ENCODE assay signal across 1 cellular context in the genomic region with DNA sequence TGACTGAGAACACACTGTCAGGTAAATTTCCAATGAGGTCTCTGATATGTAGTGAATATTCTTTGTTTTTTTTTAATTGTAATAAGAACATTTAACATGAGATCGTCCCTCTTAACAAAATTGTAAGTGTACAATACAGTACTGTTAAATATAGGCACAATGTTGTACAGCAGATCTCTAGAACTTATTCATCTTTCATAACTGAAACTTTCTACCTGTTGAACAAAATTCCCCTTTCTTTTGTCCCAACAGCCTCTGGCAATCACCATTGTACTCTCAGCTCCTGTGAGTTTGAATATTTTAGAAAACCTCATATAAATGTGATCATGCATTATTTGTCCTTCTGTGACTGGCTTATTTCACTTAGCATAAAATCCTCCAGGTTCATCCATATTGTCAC.
TF ChIP-seq lines count a peak whose summit lies in the region.

No MANE protein-coding gene starts in this region.

TF ChIP-seq in GM12878, 131 proteins besides CTCF, POLR2A, EP300 and RAD21 (continued from another document):
- TF ChIP-seq, protein P1, sequence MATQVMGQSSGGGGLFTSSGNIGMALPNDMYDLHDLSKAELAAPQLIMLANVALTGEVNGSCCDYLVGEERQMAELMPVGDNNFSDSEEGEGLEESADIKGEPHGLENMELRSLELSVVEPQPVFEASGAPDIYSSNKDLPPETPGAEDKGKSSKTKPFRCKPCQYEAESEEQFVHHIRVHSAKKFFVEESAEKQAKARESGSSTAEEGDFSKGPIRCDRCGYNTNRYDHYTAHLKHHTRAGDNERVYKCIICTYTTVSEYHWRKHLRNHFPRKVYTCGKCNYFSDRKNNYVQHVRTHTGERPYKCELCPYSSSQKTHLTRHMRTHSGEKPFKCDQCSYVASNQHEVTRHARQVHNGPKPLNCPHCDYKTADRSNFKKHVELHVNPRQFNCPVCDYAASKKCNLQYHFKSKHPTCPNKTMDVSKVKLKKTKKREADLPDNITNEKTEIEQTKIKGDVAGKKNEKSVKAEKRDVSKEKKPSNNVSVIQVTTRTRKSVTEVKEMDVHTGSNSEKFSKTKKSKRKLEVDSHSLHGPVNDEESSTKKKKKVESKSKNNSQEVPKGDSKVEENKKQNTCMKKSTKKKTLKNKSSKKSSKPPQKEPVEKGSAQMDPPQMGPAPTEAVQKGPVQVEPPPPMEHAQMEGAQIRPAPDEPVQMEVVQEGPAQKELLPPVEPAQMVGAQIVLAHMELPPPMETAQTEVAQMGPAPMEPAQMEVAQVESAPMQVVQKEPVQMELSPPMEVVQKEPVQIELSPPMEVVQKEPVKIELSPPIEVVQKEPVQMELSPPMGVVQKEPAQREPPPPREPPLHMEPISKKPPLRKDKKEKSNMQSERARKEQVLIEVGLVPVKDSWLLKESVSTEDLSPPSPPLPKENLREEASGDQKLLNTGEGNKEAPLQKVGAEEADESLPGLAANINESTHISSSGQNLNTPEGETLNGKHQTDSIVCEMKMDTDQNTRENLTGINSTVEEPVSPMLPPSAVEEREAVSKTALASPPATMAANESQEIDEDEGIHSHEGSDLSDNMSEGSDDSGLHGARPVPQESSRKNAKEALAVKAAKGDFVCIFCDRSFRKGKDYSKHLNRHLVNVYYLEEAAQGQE (IDR thresholded peaks at IDR 0.05; ENCODE audit: low read depth, low read length): no peak
- TF ChIP-seq STAT1 (conservative IDR thresholded peaks at IDR 0.05): no peak
